8 cellular contexts compared by ENCODE assay signal in the genomic region with DNA sequence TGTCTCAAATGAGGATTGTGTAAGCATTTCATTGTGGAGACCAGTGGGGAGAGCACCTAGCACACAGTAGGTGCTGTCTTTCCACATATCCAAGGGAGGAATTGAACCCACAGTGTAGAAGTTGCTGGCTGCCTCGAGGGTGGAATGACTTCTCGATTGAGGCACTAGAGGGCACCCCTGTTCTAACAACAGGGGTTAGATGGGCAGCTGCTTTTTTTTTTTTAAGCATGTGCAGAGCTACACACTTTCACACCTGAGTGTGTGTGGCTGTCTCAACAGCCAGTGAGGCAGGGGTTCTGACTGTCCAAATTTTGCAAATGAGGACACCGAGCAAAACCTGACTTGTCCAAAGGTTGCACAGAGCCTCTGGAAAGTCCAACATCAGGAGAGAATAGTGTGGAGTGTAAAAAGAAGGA.
DNase-seq lines count a peak whose midpoint lies in the region; ATAC-seq and TF ChIP-seq lines count a peak whose summit lies in the region.

No MANE protein-coding gene starts in this region.

- H3K79me2 ChIP-seq in parathyroid adenoma: peaks cover 8% of the 10 kb centered on the region

- H3K36me3 ChIP-seq in parathyroid adenoma (ENCODE audit: control insufficient read depth, insufficient read depth, low read length): no peaks in the 10 kb centered on the region

- peaks cover 72% of the 10 kb centered on the region for H3K4me1 Mint-ChIP-seq in activated CD4-positive, alpha-beta T cell treated with anti-CD3 and anti-CD28 coated beads, Interleukin-2, amount 10 ng/mL, durations not matched to agents 24 days and 14 days
- H3K4me1 Mint-ChIP-seq in endothelial cell (ENCODE audit: unreplicated experiment): peaks cover 17% of the 10 kb centered on the region

- no peaks in the 10 kb centered on the region for H3K4me1 ChIP-seq in parathyroid adenoma

- no peak overlapping the region for H3K9ac ChIP-seq in parathyroid adenoma

- intact Hi-C loops in activated CD4-positive, alpha-beta T cell treated with anti-CD3 and anti-CD28 coated beads, Interleukin-2, amount 10 ng/mL, durations not matched to agents 24 days and 14 days (cut with micrococcal nuclease): loop anchor here (1.0 kb wide), 2 partner anchors 91 to 121 kb away; no protein-coding TSS in a partner anchor

- H3K9me3 Mint-ChIP-seq in activated CD4-positive, alpha-beta T cell treated with anti-CD3 and anti-CD28 coated beads, Interleukin-2, amount 10 ng/mL, durations not matched to agents 24 days and 14 days: no peaks in the 10 kb centered on the region
- H3K9me3 Mint-ChIP-seq in endothelial cell (ENCODE audit: unreplicated experiment): no peaks in the 10 kb centered on the region

- H3K4me3 ChIP-seq in parathyroid adenoma (ENCODE audit: low read depth, low read length): no peak overlapping the region

- no peaks in the 10 kb centered on the region for H3K9me3 ChIP-seq in parathyroid adenoma (ENCODE audit: control insufficient read depth, low read length)

- peaks cover 20% of the 10 kb centered on the region for H3K36me3 Mint-ChIP-seq in activated CD4-positive, alpha-beta T cell treated with anti-CD3 and anti-CD28 coated beads, Interleukin-2, amount 10 ng/mL, durations not matched to agents 24 days and 14 days (ENCODE audit: low read depth)
- H3K36me3 Mint-ChIP-seq in endothelial cell (ENCODE audit: low read depth, unreplicated experiment): no peaks in the 10 kb centered on the region

- no peaks in the 10 kb centered on the region for H3K27me3 Mint-ChIP-seq in activated CD4-positive, alpha-beta T cell treated with anti-CD3 and anti-CD28 coated beads, Interleukin-2, amount 10 ng/mL, durations not matched to agents 24 days and 14 days
- peaks cover 3% of the 10 kb centered on the region for H3K27me3 Mint-ChIP-seq in endothelial cell (ENCODE audit: unreplicated experiment)

- ATAC-seq in GM18909 (IDR thresholded peaks at IDR 0.05; ENCODE audit: poor library complexity, unreplicated experiment): no peak

- DNase-seq in ELF-1 (ENCODE audit: low read depth, low spot score): peak; percentile 50
- DNase-seq in HuH-7 (ENCODE audit: low spot score): peak; percentile 77
- peak; percentile 88 for DNase-seq in activated CD4-positive, alpha-beta T cell treated with anti-CD3 and anti-CD28 coated beads, Interleukin-2, amount 10 ng/mL, durations not matched to agents 24 days and 14 days
- peak; percentile 63 for DNase-seq in endothelial cell (ENCODE audit: low spot score)
- no peak for DNase-seq in NCI-H2081 treated with DMSO at 0.1 percent for 48 hours (lab: John Stamatoyannopoulos, UW)
- DNase-seq in C1 segment of cervical spinal cord (lab: John Stamatoyannopoulos, UW): no peak

- H3K27ac Mint-ChIP-seq in activated CD4-positive, alpha-beta T cell treated with anti-CD3 and anti-CD28 coated beads, Interleukin-2, amount 10 ng/mL, durations not matched to agents 24 days and 14 days: peak overlapping the region; percentile 88
- H3K27ac Mint-ChIP-seq in endothelial cell (ENCODE audit: unreplicated experiment): no peak overlapping the region

- no peak overlapping the region for H2AFZ ChIP-seq in parathyroid adenoma

- no peaks in the 10 kb centered on the region for H3K27me3 ChIP-seq in parathyroid adenoma (ENCODE audit: control insufficient read depth, insufficient read depth, low read length)

- H3K4me3 Mint-ChIP-seq in activated CD4-positive, alpha-beta T cell treated with anti-CD3 and anti-CD28 coated beads, Interleukin-2, amount 10 ng/mL, durations not matched to agents 24 days and 14 days: no peak overlapping the region
- no peak overlapping the region for H3K4me3 Mint-ChIP-seq in endothelial cell (ENCODE audit: unreplicated experiment)

- TF ChIP-seq CTCF in endothelial cell (IDR thresholded peaks at IDR 0.05; ENCODE audit: unreplicated experiment): peak; percentile 37
- peak; percentile 10 for TF ChIP-seq CTCF in parathyroid adenoma (IDR thresholded peaks at IDR 0.05)

- no peak overlapping the region for H3K4me2 ChIP-seq in parathyroid adenoma (ENCODE audit: low read length)

- H3K27ac ChIP-seq in parathyroid adenoma: no peak overlapping the region

Comparison
In these comparisons a context has a peak if more than half of its experiments do, and no peak if none do; other contexts are left out.
1. DNase-seq: peak in ELF-1 (single experiment), HuH-7 (single experiment), activated CD4-positive, alpha-beta T cell treated with anti-CD3 and anti-CD28 coated beads, Interleukin-2, amount 10 ng/mL, durations not matched to agents 24 days and 14 days (single experiment) and endothelial cell (single experiment); none in NCI-H2081 treated with DMSO at 0.1 percent for 48 hours (single experiment) and C1 segment of cervical spinal cord (0 of 14).